14 cellular contexts compared by ENCODE assay signal in genomic region chr11:69817265-69818236, GRCh38. TPM values are rescaled to one million over a fixed set of nuclear protein-coding genes. Genes with fewer than 3 reads are reported as not detected.
DNase-seq lines count a peak whose midpoint lies in the region; ATAC-seq, FAIRE-seq and TF ChIP-seq lines count a peak whose summit lies in the region.
"Had no signal": no experiment of that assay in that cellular context is flagged by ENCODE, and none has a peak within 500 bp of the region (broad histone marks: within the 10 kb centered on the region; RNA-seq: fewer than 3 reads in every experiment).

No MANE protein-coding gene starts in this region.

- H3K79me2 ChIP-seq in neural cell (replicated peaks; ENCODE audit: insufficient read depth, low read length) = peaks cover 4% of the 10 kb centered on the region

- peaks cover 3% of the 10 kb centered on the region for H3K4me1 ChIP-seq in endodermal cell (ENCODE audit: control insufficient read depth, insufficient read depth, low read length)

- in situ Hi-C loops in G401 (cut with HindIII; ENCODE audit: low sequenced_read_pairs) = no loop called here

- H3K4me3 ChIP-seq in NB4 (ENCODE audit: low read depth, low read length) = no peak overlapping the region
- peak overlapping the region; percentile 58 for H3K4me3 ChIP-seq in endodermal cell (ENCODE audit: low read length)
- peak overlapping the region; percentile 63 for H3K4me3 ChIP-seq in neural cell (ENCODE audit: low read length)
- H3K4me3 ChIP-seq: mucosa of descending colon, skin epidermis had no signal

- peaks cover 91% of the 10 kb centered on the region for H3K27me3 Mint-ChIP-seq in endodermal cell (ENCODE audit: insufficient read depth)

- H3K9ac ChIP-seq in endodermal cell (ENCODE audit: extremely low read depth, low read length, poor library complexity, severe bottlenecking) = no peak overlapping the region
- H3K9ac ChIP-seq in neural cell (ENCODE audit: low read length) = peak overlapping the region; percentile 26

- no peak for TF ChIP-seq EP300 in neural cell (conservative IDR thresholded peaks at IDR 0.05; ENCODE audit: poor library complexity, severe bottlenecking)

- H3F3A ChIP-seq in neural cell (ENCODE audit: insufficient read depth, low read length, poor library complexity, severe bottlenecking) = no peaks in the 10 kb centered on the region

- WGBS in endodermal cell (ENCODE audit: insufficient coverage in 1 of 2, insufficient read length in 1 of 2), 2 experiments = 1 to 2% methylated on average over 41 to 108 of the region's 108 CpGs

- H2AFZ ChIP-seq in neural cell (ENCODE audit: low read depth, low read length) = no peak overlapping the region

- FAIRE-seq in H54 (lab: Jason Lieb, UNC) = no peak
- FAIRE-seq: colon, frontal cortex had no signal

- H3K9me2 ChIP-seq in neural cell (ENCODE audit: insufficient read depth, low read length) = no peaks in the 10 kb centered on the region

- no peaks in the 10 kb centered on the region for H3K4me1 Mint-ChIP-seq in endodermal cell

- H3K36me3 ChIP-seq in endodermal cell (ENCODE audit: control insufficient read depth, insufficient read depth, low read length) (no peaks in the 10 kb centered on the region), neural cell (ENCODE audit: insufficient read depth, low read length) (no peaks in the 10 kb centered on the region)

- no peak for TF ChIP-seq RAD21 in neural cell (conservative IDR thresholded peaks at IDR 0.05)

- ATAC-seq in HG03139 (IDR thresholded peaks at IDR 0.05; ENCODE audit: unreplicated experiment) = no peak
- no peak for ATAC-seq in HG03439 (IDR thresholded peaks at IDR 0.05; ENCODE audit: unreplicated experiment)
- ATAC-seq: mucosa of descending colon had no signal

- TF ChIP-seq CTCF in NB4 (IDR thresholded peaks at IDR 0.05; ENCODE audit: low read depth, low read length) (no peak), endodermal cell (conservative IDR thresholded peaks at IDR 0.05) (no peak), neural cell (IDR thresholded peaks at IDR 0.05; ENCODE audit: poor library complexity, severe bottlenecking) (no peak)

- H3K9me3 Mint-ChIP-seq in endodermal cell = no peaks in the 10 kb centered on the region

- DNase-seq in G401 (ENCODE audit: low spot score) = peak; percentile 47
- DNase-seq in NB4 (ENCODE audit: low read depth) = peak; percentile 67
- peak; percentile 82 for DNase-seq in endodermal cell
- DNase-seq in NCI-H1105 treated with DMSO at 0.1 percent for 48 hours (lab: John Stamatoyannopoulos, UW) = no peak
- DNase-seq in H54 (ENCODE audit: insufficient read length, low spot score) = no peak
- DNase-seq: activated gamma-delta T cell treated with Interleukin-2 at 50 U/mL for 16 hours, mucosa of descending colon, SIG-M5 had no signal

- H3K4me2 ChIP-seq in neural cell (ENCODE audit: low read length) = no peak overlapping the region

- no peak overlapping the region for H3K27ac Mint-ChIP-seq in endodermal cell

- H3K9me3 ChIP-seq in endodermal cell (ENCODE audit: control insufficient read depth, low read length) (no peaks in the 10 kb centered on the region), neural cell (ENCODE audit: low read length) (no peaks in the 10 kb centered on the region)
- H3K9me3 ChIP-seq: mucosa of descending colon had no signal

- H3K4me3 Mint-ChIP-seq in endodermal cell = no peak overlapping the region

- TF ChIP-seq POLR2A in NB4 (IDR thresholded peaks at IDR 0.05; ENCODE audit: extremely low read depth, insufficient read length) = no peak
- no peak for TF ChIP-seq POLR2A in H54 (IDR thresholded peaks at IDR 0.05; ENCODE audit: low read depth, low read length)

- no peaks in the 10 kb centered on the region for H4K20me1 ChIP-seq in neural cell (ENCODE audit: insufficient read depth)

- H3K27ac ChIP-seq in endodermal cell (ENCODE audit: low read depth, low read length) (no peak overlapping the region), neural cell (ENCODE audit: low read length) (no peak overlapping the region)
- H3K27ac ChIP-seq: skin epidermis had no signal

- H3K27me3 ChIP-seq in endodermal cell (ENCODE audit: control insufficient read depth, insufficient read depth, low read length, poor library complexity, severe bottlenecking) (peaks cover 88% of the 10 kb centered on the region), neural cell (ENCODE audit: insufficient read depth, low read depth, low read length) (peaks cover 64% of the 10 kb centered on the region)

- H3K36me3 Mint-ChIP-seq in endodermal cell (ENCODE audit: low read depth) = no peaks in the 10 kb centered on the region

TF ChIP-seq in neural cell, 6 proteins besides CTCF, POLR2A, EP300 and RAD21:
- TF ChIP-seq EZH2 (IDR thresholded peaks at IDR 0.05; ENCODE audit: borderline replicate concordance, insufficient read depth, low read length, poor library complexity, severe bottlenecking) (peak; percentile 96), POLR2AphosphoS5 (IDR thresholded peaks at IDR 0.05) (no peak)

RNA-seq across cellular contexts. Expression of gene FGF3, which starts 1.7 kb away (rescaled TPM):
- total RNA-seq in G401 (2014; rRNA removed; shearing (Covaris generic)) = not detected in 2 replicates
- not detected for total RNA-seq in endodermal cell
- 0.39 TPM for polyA plus RNA-seq in endodermal cell (2013, experiment 1 of 2)
- polyA plus RNA-seq in endodermal cell (2013, experiment 2 of 2) = 0.41 TPM
- polyA plus RNA-seq in neural cell = 3.7 and 6.0 TPM in 2 replicates
- polyA minus RNA-seq in neural cell = 1.5 and 3.6 TPM in 2 replicates
- total RNA-seq: frontal cortex, mucosa of descending colon had no signal

RNA-seq across cellular contexts. Expression of gene FGF4, which starts 42.4 kb away (rescaled TPM):
- not detected in 2 replicates for total RNA-seq in G401 (2014; rRNA removed; shearing (Covaris generic))
- 1 to 10 TPM in 1 of 2 donors, under 1 TPM in 1; 0.27 to 3.5 TPM for total RNA-seq in endodermal cell
- 0.46 TPM for polyA plus RNA-seq in endodermal cell (2013, experiment 1 of 2)
- polyA plus RNA-seq in endodermal cell (2013, experiment 2 of 2) = 0.08 TPM
- polyA plus RNA-seq in neural cell = not detected in 2 replicates
- not detected in 2 replicates for polyA minus RNA-seq in neural cell
- total RNA-seq: frontal cortex, mucosa of descending colon had no signal

Comparison
In these comparisons a context has a peak if more than half of its experiments do, and no peak if none do; other contexts are left out.
1. DNase-seq: peak in G401 (single experiment), NB4 (single experiment) and endodermal cell (single experiment); none in NCI-H1105 treated with DMSO at 0.1 percent for 48 hours (single experiment) and H54 (single experiment).